1 cellular context compared by ENCODE assay signal in the genomic region with DNA sequence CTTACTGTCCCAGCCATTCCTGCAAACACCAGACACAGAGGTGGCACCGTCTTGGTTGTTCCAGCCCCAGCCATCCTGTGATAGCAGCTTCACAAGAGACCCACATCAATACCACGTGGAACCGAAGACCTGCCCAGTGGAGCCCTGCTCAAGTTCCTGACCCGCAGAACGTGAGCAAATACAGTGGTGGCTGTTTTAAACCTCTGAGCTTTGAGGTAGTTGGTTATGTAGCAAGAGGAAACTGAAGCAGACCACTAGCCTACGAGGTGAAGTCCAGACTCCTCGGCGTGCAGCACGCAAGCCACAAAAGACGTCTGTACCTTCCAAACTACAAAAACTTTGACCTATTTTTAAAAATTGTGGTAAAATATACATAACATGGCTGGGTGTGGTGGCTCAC.
TF ChIP-seq lines count a peak whose summit lies in the region.

No MANE protein-coding gene starts in this region.

TF ChIP-seq in HepG2, 621 proteins besides CTCF, POLR2A, EP300 and RAD21 (continued from another document and continues in another):
- TF ChIP-seq KDM2A (CRISPR knock-in tag; IDR thresholded peaks at IDR 0.05; ENCODE audit: borderline replicate concordance, low read depth) (no peak), YY1 (IDR thresholded peaks at IDR 0.05; ENCODE audit: insufficient read depth, insufficient replicate concordance, low read depth, low read length) (no peak), NR2F1 (CRISPR knock-in tag; IDR thresholded peaks at IDR 0.05) (peak in 1 of 2 experiments; percentile 49; a peak in 1 of 4 replicates), ZNF552 (CRISPR knock-in tag; IDR thresholded peaks at IDR 0.05; ENCODE audit: borderline replicate concordance) (no peak), ZNF331 (CRISPR knock-in tag; IDR thresholded peaks at IDR 0.05) (peak; percentile 46; the same call in 1 of the 2 replicates), STAG1 (CRISPR knock-in tag; IDR thresholded peaks at IDR 0.05) (no peak), BHLHE40 (IDR thresholded peaks at IDR 0.05; ENCODE audit: low read length) (peak; percentile 92), ZNF260 (CRISPR knock-in tag; IDR thresholded peaks at IDR 0.05; ENCODE audit: borderline replicate concordance, low read depth) (no peak), SATB2 (CRISPR knock-in tag; IDR thresholded peaks at IDR 0.05) (no peak), RARA (CRISPR knock-in tag; IDR thresholded peaks at IDR 0.05) (0 out of 2 replicates have a peak, but pooled peaks have one; percentile 29), BRCA1 (CRISPR knock-in tag; IDR thresholded peaks at IDR 0.05) (no peak), ZNF781 (CRISPR knock-in tag; IDR thresholded peaks at IDR 0.05; ENCODE audit: borderline replicate concordance, not compliant biosample characterization) (no peak), NR2F2 (IDR thresholded peaks at IDR 0.05; ENCODE audit: borderline replicate concordance, low read depth) (0 out of 2 replicates have a peak, but pooled peaks have one; percentile 19), ASH2L (IDR thresholded peaks at IDR 0.05; ENCODE audit: insufficient read length, low read depth, low read length) (no peak), HNRNPK (IDR thresholded peaks at IDR 0.05; ENCODE audit: low read depth, low read length, poor library complexity, severe bottlenecking) (no peak), PHF20 (CRISPR knock-in tag; IDR thresholded peaks at IDR 0.05) (no peak), ZNF772 (CRISPR knock-in tag; IDR thresholded peaks at IDR 0.05) (no peak), SYNCRIP (IDR thresholded peaks at IDR 0.05; ENCODE audit: insufficient read depth, low read depth, low read length) (no peak), FOSL2 (CRISPR knock-in tag; IDR thresholded peaks at IDR 0.05) (no peak), ZFYVE20 (CRISPR knock-in tag; IDR thresholded peaks at IDR 0.05; ENCODE audit: borderline replicate concordance, low read depth) (no peak), ZNF282 (IDR thresholded peaks at IDR 0.05; ENCODE audit: partially characterized antibody) (no peak), MATR3 (CRISPR knock-in tag; IDR thresholded peaks at IDR 0.05) (no peak), ZNF44 (CRISPR knock-in tag; IDR thresholded peaks at IDR 0.05) (no peak), RELA (CRISPR knock-in tag; IDR thresholded peaks at IDR 0.05) (no peak), ATF7 (IDR thresholded peaks at IDR 0.05) (no peak), ATF7 (CRISPR knock-in tag; IDR thresholded peaks at IDR 0.05) (no peak), ZNF138 (CRISPR knock-in tag; IDR thresholded peaks at IDR 0.05; ENCODE audit: low read depth) (no peak), SAP130 (CRISPR knock-in tag; IDR thresholded peaks at IDR 0.05; ENCODE audit: low read depth) (no peak), ZNF496 (CRISPR knock-in tag; IDR thresholded peaks at IDR 0.05; ENCODE audit: insufficient replicate concordance) (no peak), SMAD3 (CRISPR knock-in tag; IDR thresholded peaks at IDR 0.05) (no peak), HHEX (CRISPR knock-in tag; IDR thresholded peaks at IDR 0.05) (no peak), RCOR2 (CRISPR knock-in tag; IDR thresholded peaks at IDR 0.05) (no peak), ZNF782 (CRISPR knock-in tag; IDR thresholded peaks at IDR 0.05; ENCODE audit: borderline replicate concordance) (no peak)
- TF ChIP-seq, protein P1, sequence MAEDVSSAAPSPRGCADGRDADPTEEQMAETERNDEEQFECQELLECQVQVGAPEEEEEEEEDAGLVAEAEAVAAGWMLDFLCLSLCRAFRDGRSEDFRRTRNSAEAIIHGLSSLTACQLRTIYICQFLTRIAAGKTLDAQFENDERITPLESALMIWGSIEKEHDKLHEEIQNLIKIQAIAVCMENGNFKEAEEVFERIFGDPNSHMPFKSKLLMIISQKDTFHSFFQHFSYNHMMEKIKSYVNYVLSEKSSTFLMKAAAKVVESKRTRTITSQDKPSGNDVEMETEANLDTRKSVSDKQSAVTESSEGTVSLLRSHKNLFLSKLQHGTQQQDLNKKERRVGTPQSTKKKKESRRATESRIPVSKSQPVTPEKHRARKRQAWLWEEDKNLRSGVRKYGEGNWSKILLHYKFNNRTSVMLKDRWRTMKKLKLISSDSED (CRISPR knock-in tag; IDR thresholded peaks at IDR 0.05): no peak
- TF ChIP-seq, protein P2, sequence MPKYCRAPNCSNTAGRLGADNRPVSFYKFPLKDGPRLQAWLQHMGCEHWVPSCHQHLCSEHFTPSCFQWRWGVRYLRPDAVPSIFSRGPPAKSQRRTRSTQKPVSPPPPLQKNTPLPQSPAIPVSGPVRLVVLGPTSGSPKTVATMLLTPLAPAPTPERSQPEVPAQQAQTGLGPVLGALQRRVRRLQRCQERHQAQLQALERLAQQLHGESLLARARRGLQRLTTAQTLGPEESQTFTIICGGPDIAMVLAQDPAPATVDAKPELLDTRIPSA (CRISPR knock-in tag; IDR thresholded peaks at IDR 0.05; ENCODE audit: borderline replicate concordance): no peak
- TF ChIP-seq, protein P3, sequence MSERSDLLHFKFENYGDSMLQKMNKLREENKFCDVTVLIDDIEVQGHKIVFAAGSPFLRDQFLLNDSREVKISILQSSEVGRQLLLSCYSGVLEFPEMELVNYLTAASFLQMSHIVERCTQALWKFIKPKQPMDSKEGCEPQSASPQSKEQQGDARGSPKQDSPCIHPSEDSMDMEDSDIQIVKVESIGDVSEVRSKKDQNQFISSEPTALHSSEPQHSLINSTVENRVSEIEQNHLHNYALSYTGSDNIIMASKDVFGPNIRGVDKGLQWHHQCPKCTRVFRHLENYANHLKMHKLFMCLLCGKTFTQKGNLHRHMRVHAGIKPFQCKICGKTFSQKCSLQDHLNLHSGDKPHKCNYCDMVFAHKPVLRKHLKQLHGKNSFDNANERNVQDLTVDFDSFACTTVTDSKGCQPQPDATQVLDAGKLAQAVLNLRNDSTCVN (CRISPR knock-in tag; IDR thresholded peaks at IDR 0.05; ENCODE audit: borderline replicate concordance): no peak
- TF ChIP-seq, protein P4, sequence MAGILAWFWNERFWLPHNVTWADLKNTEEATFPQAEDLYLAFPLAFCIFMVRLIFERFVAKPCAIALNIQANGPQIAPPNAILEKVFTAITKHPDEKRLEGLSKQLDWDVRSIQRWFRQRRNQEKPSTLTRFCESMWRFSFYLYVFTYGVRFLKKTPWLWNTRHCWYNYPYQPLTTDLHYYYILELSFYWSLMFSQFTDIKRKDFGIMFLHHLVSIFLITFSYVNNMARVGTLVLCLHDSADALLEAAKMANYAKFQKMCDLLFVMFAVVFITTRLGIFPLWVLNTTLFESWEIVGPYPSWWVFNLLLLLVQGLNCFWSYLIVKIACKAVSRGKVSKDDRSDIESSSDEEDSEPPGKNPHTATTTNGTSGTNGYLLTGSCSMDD (CRISPR knock-in tag; IDR thresholded peaks at IDR 0.05): no peak
- TF ChIP-seq, protein P5, sequence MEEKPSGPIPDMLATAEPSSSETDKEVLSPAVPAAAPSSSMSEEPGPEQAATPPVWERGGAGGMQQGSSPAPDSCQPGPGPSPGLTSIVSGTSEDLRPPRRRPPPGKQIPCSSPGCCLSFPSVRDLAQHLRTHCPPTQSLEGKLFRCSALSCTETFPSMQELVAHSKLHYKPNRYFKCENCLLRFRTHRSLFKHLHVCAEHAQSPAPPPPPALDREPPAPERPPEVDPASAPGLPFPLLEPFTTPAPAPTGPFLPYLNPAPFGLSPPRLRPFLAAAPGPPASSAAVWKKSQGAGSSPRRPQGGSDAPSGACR (CRISPR knock-in tag; IDR thresholded peaks at IDR 0.05): no peak
- TF ChIP-seq, protein P6, sequence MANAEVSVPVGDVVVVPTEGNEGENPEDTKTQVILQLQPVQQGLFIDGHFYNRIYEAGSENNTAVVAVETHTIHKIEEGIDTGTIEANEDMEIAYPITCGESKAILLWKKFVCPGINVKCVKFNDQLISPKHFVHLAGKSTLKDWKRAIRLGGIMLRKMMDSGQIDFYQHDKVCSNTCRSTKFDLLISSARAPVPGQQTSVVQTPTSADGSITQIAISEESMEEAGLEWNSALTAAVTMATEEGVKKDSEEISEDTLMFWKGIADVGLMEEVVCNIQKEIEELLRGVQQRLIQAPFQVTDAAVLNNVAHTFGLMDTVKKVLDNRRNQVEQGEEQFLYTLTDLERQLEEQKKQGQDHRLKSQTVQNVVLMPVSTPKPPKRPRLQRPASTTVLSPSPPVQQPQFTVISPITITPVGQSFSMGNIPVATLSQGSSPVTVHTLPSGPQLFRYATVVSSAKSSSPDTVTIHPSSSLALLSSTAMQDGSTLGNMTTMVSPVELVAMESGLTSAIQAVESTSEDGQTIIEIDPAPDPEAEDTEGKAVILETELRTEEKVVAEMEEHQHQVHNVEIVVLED (CRISPR knock-in tag; IDR thresholded peaks at IDR 0.05; ENCODE audit: borderline replicate concordance): no peak
- TF ChIP-seq, protein P7, sequence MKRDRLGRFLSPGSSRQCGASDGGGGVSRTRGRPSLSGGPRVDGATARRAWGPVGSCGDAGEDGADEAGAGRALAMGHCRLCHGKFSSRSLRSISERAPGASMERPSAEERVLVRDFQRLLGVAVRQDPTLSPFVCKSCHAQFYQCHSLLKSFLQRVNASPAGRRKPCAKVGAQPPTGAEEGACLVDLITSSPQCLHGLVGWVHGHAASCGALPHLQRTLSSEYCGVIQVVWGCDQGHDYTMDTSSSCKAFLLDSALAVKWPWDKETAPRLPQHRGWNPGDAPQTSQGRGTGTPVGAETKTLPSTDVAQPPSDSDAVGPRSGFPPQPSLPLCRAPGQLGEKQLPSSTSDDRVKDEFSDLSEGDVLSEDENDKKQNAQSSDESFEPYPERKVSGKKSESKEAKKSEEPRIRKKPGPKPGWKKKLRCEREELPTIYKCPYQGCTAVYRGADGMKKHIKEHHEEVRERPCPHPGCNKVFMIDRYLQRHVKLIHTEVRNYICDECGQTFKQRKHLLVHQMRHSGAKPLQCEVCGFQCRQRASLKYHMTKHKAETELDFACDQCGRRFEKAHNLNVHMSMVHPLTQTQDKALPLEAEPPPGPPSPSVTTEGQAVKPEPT (CRISPR knock-in tag; IDR thresholded peaks at IDR 0.05; ENCODE audit: low read depth): no peak
- TF ChIP-seq, protein P8, sequence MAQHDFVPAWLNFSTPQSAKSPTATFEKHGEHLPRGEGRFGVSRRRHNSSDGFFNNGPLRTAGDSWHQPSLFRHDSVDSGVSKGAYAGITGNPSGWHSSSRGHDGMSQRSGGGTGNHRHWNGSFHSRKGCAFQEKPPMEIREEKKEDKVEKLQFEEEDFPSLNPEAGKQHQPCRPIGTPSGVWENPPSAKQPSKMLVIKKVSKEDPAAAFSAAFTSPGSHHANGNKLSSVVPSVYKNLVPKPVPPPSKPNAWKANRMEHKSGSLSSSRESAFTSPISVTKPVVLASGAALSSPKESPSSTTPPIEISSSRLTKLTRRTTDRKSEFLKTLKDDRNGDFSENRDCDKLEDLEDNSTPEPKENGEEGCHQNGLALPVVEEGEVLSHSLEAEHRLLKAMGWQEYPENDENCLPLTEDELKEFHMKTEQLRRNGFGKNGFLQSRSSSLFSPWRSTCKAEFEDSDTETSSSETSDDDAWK (CRISPR knock-in tag; IDR thresholded peaks at IDR 0.05): no peak
- TF ChIP-seq, protein P9, sequence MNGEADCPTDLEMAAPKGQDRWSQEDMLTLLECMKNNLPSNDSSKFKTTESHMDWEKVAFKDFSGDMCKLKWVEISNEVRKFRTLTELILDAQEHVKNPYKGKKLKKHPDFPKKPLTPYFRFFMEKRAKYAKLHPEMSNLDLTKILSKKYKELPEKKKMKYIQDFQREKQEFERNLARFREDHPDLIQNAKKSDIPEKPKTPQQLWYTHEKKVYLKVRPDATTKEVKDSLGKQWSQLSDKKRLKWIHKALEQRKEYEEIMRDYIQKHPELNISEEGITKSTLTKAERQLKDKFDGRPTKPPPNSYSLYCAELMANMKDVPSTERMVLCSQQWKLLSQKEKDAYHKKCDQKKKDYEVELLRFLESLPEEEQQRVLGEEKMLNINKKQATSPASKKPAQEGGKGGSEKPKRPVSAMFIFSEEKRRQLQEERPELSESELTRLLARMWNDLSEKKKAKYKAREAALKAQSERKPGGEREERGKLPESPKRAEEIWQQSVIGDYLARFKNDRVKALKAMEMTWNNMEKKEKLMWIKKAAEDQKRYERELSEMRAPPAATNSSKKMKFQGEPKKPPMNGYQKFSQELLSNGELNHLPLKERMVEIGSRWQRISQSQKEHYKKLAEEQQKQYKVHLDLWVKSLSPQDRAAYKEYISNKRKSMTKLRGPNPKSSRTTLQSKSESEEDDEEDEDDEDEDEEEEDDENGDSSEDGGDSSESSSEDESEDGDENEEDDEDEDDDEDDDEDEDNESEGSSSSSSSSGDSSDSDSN (CRISPR knock-in tag; IDR thresholded peaks at IDR 0.05): 0 out of 2 replicates have a peak, but pooled peaks have one; percentile 25
- TF ChIP-seq, protein P10, sequence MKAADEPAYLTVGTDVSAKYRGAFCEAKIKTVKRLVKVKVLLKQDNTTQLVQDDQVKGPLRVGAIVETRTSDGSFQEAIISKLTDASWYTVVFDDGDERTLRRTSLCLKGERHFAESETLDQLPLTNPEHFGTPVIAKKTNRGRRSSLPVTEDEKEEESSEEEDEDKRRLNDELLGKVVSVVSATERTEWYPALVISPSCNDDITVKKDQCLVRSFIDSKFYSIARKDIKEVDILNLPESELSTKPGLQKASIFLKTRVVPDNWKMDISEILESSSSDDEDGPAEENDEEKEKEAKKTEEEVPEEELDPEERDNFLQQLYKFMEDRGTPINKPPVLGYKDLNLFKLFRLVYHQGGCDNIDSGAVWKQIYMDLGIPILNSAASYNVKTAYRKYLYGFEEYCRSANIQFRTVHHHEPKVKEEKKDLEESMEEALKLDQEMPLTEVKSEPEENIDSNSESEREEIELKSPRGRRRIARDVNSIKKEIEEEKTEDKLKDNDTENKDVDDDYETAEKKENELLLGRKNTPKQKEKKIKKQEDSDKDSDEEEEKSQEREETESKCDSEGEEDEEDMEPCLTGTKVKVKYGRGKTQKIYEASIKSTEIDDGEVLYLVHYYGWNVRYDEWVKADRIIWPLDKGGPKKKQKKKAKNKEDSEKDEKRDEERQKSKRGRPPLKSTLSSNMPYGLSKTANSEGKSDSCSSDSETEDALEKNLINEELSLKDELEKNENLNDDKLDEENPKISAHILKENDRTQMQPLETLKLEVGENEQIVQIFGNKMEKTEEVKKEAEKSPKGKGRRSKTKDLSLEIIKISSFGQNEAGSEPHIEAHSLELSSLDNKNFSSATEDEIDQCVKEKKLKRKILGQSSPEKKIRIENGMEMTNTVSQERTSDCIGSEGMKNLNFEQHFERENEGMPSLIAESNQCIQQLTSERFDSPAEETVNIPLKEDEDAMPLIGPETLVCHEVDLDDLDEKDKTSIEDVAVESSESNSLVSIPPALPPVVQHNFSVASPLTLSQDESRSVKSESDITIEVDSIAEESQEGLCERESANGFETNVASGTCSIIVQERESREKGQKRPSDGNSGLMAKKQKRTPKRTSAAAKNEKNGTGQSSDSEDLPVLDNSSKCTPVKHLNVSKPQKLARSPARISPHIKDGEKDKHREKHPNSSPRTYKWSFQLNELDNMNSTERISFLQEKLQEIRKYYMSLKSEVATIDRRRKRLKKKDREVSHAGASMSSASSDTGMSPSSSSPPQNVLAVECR (CRISPR knock-in tag; IDR thresholded peaks at IDR 0.05; ENCODE audit: borderline replicate concordance): 0 out of 2 replicates have a peak, but pooled peaks have one; percentile 21
- TF ChIP-seq, protein P11, sequence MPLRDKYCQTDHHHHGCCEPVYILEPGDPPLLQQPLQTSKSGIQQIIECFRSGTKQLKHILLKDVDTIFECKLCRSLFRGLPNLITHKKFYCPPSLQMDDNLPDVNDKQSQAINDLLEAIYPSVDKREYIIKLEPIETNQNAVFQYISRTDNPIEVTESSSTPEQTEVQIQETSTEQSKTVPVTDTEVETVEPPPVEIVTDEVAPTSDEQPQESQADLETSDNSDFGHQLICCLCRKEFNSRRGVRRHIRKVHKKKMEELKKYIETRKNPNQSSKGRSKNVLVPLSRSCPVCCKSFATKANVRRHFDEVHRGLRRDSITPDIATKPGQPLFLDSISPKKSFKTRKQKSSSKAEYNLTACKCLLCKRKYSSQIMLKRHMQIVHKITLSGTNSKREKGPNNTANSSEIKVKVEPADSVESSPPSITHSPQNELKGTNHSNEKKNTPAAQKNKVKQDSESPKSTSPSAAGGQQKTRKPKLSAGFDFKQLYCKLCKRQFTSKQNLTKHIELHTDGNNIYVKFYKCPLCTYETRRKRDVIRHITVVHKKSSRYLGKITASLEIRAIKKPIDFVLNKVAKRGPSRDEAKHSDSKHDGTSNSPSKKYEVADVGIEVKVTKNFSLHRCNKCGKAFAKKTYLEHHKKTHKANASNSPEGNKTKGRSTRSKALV (CRISPR knock-in tag; IDR thresholded peaks at IDR 0.05): no peak
